In the genomic region with DNA sequence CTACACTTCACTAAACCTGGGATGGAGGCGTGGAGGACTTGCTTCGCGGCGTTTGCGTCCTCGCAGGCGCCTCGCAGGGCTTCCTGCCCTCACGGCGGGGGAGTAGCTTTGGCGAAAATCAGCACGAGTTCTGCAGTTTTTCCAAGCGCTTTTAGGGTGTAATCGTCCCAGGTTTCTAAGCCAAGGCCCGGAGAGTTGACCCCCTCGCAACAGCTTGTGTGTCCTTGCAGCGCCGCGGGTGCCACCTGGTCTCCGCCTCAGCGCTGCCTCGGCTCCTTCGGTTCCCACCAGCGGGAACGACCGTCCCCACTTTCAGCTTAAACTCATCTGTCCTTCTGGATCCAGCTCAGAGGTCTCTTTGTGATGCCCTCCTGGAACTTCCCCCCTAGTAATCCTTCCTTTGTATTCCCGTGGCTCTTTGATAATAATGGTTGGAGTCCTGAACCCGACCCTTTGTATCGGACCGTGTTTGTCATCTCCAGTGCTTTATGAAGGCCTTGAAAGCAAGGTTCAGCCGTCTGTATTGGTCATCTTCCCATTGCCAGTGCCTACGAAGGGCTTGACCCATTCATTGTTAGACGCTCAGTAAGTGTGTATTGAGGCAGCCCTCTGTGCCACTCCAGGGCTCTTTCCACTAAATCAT, we compare ENCODE assay signal across 8 cellular contexts. TPM values are rescaled to one million over a fixed set of nuclear protein-coding genes. Genes with fewer than 3 reads are reported as not detected.
DNase-seq lines count a peak whose midpoint lies in the region; ATAC-seq and TF ChIP-seq lines count a peak whose summit lies in the region.

No MANE protein-coding gene starts in this region.

- no peaks in the 10 kb centered on the region for H3K27me3 ChIP-seq in adrenal gland
- no peaks in the 10 kb centered on the region for H3K27me3 ChIP-seq in hepatocyte
- no peaks in the 10 kb centered on the region for H3K27me3 ChIP-seq in skeletal muscle tissue (ENCODE audit: control insufficient read depth in 3 of 3, insufficient read depth in 3 of 3, low read length in 3 of 3)

- H3K4me3 ChIP-seq in adrenal gland (peak overlapping the region; percentile 34 to 93 (median 88)), hepatocyte (peak overlapping the region; percentile 98), skeletal muscle tissue (ENCODE audit: low read length in 3 of 3) (peak overlapping the region; percentile 82 to 97 (median 90))

- H3K9ac ChIP-seq in skeletal muscle tissue (ENCODE audit: low read depth in 1 of 3, low read length in 3 of 3): peak overlapping the region; percentile 93 to 99 (median 97)

- H3K4me2 ChIP-seq in hepatocyte: peak overlapping the region; percentile 91

- H3K27ac ChIP-seq in adrenal gland (peak overlapping the region; percentile 97 to 100 (median 98)), hepatocyte (peak overlapping the region; percentile 100), skeletal muscle tissue (ENCODE audit: low read depth, low read length) (peak overlapping the region; percentile 98)

- intact Hi-C loops in adrenal gland (cut with DNase I): no loop called here

- TF ChIP-seq CTCF in adrenal gland (IDR thresholded peaks at IDR 0.05): no peak
- TF ChIP-seq CTCF in hepatocyte (IDR thresholded peaks at IDR 0.05; ENCODE audit: poor library complexity): no peak

- peaks cover 5% of the 10 kb centered on the region for H4K20me1 ChIP-seq in hepatocyte (ENCODE audit: insufficient read depth, poor library complexity, severe bottlenecking)

- peak overlapping the region; percentile 99 for H2AFZ ChIP-seq in hepatocyte

- 1 to 3% (median 2%) methylated on average over 18 to 33 of the region's 33 CpGs for WGBS in adrenal gland, 4 donors
- 5% methylated on average over 33 of the region's 33 CpGs for WGBS in hepatocyte (ENCODE audit: low lambda C conversion rate, missing lambda C conversion rate)

- H3K36me3 ChIP-seq in adrenal gland (replicated peaks in 1 of 2) (peaks cover 0 to 3% of the 10 kb centered on the region in 2 donors), hepatocyte (replicated peaks; ENCODE audit: insufficient read depth, low read depth) (no peaks in the 10 kb centered on the region), skeletal muscle tissue (ENCODE audit: control insufficient read depth in 3 of 3, insufficient read depth in 3 of 3, low read length in 3 of 3) (peaks cover 0 to 3% (median 2%) of the 10 kb centered on the region in 3 donors)

- DNase-seq in EH (ENCODE audit: low read depth): peak; percentile 35
- DNase-seq in NCI-H1105 treated with DMSO at 0.1 percent for 48 hours (lab: John Stamatoyannopoulos, UW): peak; percentile 59
- DNase-seq in adrenal gland: peak in 3 of 7 donors; percentile 23 to 69 (median 29)
- peak; percentile 10 for DNase-seq in hepatocyte (ENCODE audit: low spot score)
- DNase-seq in hepatic stellate cell (ENCODE audit: low spot score): no peak
- no peak for DNase-seq in occipital lobe (lab: John Stamatoyannopoulos, UW)

- no peak for TF ChIP-seq POLR2A in adrenal gland (IDR thresholded peaks at IDR 0.05)

- peaks cover 57% of the 10 kb centered on the region for H3K79me2 ChIP-seq in hepatocyte

- H3K9me3 ChIP-seq in adrenal gland (replicated peaks in 1 of 3): no peaks in the 10 kb centered on the region
- H3K9me3 ChIP-seq in hepatocyte (ENCODE audit: low read depth): no peaks in the 10 kb centered on the region
- H3K9me3 ChIP-seq in skeletal muscle tissue (ENCODE audit: control insufficient read depth in 3 of 3, low read length in 3 of 3): no peaks in the 10 kb centered on the region

- peak; percentile 27 for ATAC-seq in GM21619 (IDR thresholded peaks at IDR 0.05; ENCODE audit: unreplicated experiment)

- H3K9me2 ChIP-seq in hepatocyte (replicated peaks; ENCODE audit: insufficient read depth): no peaks in the 10 kb centered on the region

- H3K4me1 ChIP-seq in adrenal gland (replicated peaks in 1 of 2) (peaks cover 11 to 35% of the 10 kb centered on the region in 2 donors), hepatocyte (ENCODE audit: insufficient read depth) (peaks cover 28% of the 10 kb centered on the region), skeletal muscle tissue (ENCODE audit: control insufficient read depth in 3 of 3, insufficient read depth in 3 of 3, low read length in 3 of 3) (peaks cover 12 to 27% (median 23%) of the 10 kb centered on the region in 3 donors)

RNA-seq across cellular contexts. Expression of gene SMARCE1, which starts 0.8 kb away (rescaled TPM):
- total RNA-seq in adrenal gland (10 to 100 TPM; 55.5 to 91.6 (median 71.2) TPM), hepatocyte (103 and 116 TPM in 2 replicates), skeletal muscle tissue (66.3 TPM), occipital lobe (109 TPM)
- polyA plus RNA-seq in adrenal gland (100 to 1,000 TPM in 1 of 3 donors, 10 to 100 TPM in 2; 60.9 to 128 (median 93.4) TPM), hepatocyte (99.9 and 109 TPM in 2 replicates)

RNA-seq across cellular contexts. Expression of gene KRT222, which starts 16.5 kb away (rescaled TPM):
- total RNA-seq in adrenal gland (10 to 100 TPM in 1 of 8 donors, 1 to 10 TPM in 6, under 1 TPM in 1; 0.69 to 10.7 (median 3.3) TPM), hepatocyte (1.8 and 2.8 TPM in 2 replicates), skeletal muscle tissue (0.52 TPM), occipital lobe (3.6 TPM)
- polyA plus RNA-seq in adrenal gland (1 to 10 TPM; 2.8 to 9.3 (median 5.9) TPM), hepatocyte (1.5 and 2.1 TPM in 2 replicates)

RNA-seq across cellular contexts. Expression of gene KRT24, which starts 55.1 kb away (rescaled TPM):
- total RNA-seq in adrenal gland (not detected), hepatocyte (0.92 and 1.5 TPM in 2 replicates), skeletal muscle tissue (not detected), occipital lobe (not detected)
- polyA plus RNA-seq in adrenal gland (under 1 TPM in 2 of 3 donors, not detected in 1; 0.10 to 0.24 TPM), hepatocyte (4.5 and 5.8 TPM in 2 replicates)

Comparison
In these comparisons a context has a peak if more than half of its experiments do, and no peak if none do; other contexts are left out.
1. DNase-seq: peak in EH (single experiment), NCI-H1105 treated with DMSO at 0.1 percent for 48 hours (single experiment) and hepatocyte (single experiment); none in hepatic stellate cell (single experiment) and occipital lobe (single experiment).
2. Peak in every context shown above with its lines, with median percentiles within 50 percentile points of each other: H3K27ac ChIP-seq and H3K4me3 ChIP-seq.